In genomic region chr2:77271262-77271661, GRCh38 we compare ENCODE assay signal across 18 cellular contexts.
A peak's percentile ranks its signal among the peaks of the same experiment; 100 is the strongest.
DNase-seq lines count a peak whose midpoint lies in the region; ATAC-seq and TF ChIP-seq lines count a peak whose summit lies in the region.
"Had no signal": no experiment of that assay in that cellular context is flagged by ENCODE, and none has a peak within 500 bp of the region (broad histone marks: within the 10 kb centered on the region; RNA-seq: fewer than 3 reads in every experiment).

No MANE protein-coding gene starts in this region.

- H3K27ac ChIP-seq in trophoblast cell (ENCODE audit: low read depth, low read length) = no peak overlapping the region
- H3K27ac ChIP-seq: 22Rv1, A549, C4-2B had no signal

- no peak for ATAC-seq in activated CD8-positive, alpha-beta T cell treated with anti-CD3 and anti-CD28 coated beads, Interleukin-2, amount 10 ng/mL, durations not matched to agents 7 days and 5 days
- no peak for ATAC-seq in HG02885 (IDR thresholded peaks at IDR 0.05; ENCODE audit: poor library complexity, unreplicated experiment)
- ATAC-seq: A549; CD8-positive, alpha-beta T cell had no signal

- no peak overlapping the region for H3K4me3 Mint-ChIP-seq in chondrocyte (ENCODE audit: unreplicated experiment)
- no peak overlapping the region for H3K4me3 Mint-ChIP-seq in activated CD8-positive, alpha-beta T cell treated with anti-CD3 and anti-CD28 coated beads, Interleukin-2, amount 10 ng/mL, durations not matched to agents 7 days and 5 days
- H3K4me3 Mint-ChIP-seq: B cell; CD4-positive, alpha-beta T cell; CD8-positive, alpha-beta T cell had no signal

- no peaks in the 10 kb centered on the region for H3K79me2 ChIP-seq in trophoblast cell (ENCODE audit: control insufficient read depth, insufficient read depth, low read length, poor library complexity)

- no peak overlapping the region for H3K4me2 ChIP-seq in trophoblast cell (ENCODE audit: low read length)
- H3K4me2 ChIP-seq: A549 had no signal

- no peak overlapping the region for H3K27ac Mint-ChIP-seq in chondrocyte (ENCODE audit: unreplicated experiment)
- no peak overlapping the region for H3K27ac Mint-ChIP-seq in activated CD8-positive, alpha-beta T cell treated with anti-CD3 and anti-CD28 coated beads, Interleukin-2, amount 10 ng/mL, durations not matched to agents 7 days and 5 days
- H3K27ac Mint-ChIP-seq: B cell; CD4-positive, alpha-beta T cell; CD8-positive, alpha-beta T cell had no signal

- H3K14ac ChIP-seq in trophoblast cell (ENCODE audit: low read length) = no peak overlapping the region

- H4K8ac ChIP-seq in trophoblast cell (ENCODE audit: low read depth, low read length) = no peak overlapping the region

- H3K9me3 Mint-ChIP-seq in chondrocyte (ENCODE audit: low read depth) = no peaks in the 10 kb centered on the region
- H3K9me3 Mint-ChIP-seq in activated CD8-positive, alpha-beta T cell treated with anti-CD3 and anti-CD28 coated beads, Interleukin-2, amount 10 ng/mL, durations not matched to agents 7 days and 5 days (ENCODE audit: insufficient read depth) = peaks cover 11% of the 10 kb centered on the region

- H3K36me3 ChIP-seq in trophoblast cell (ENCODE audit: control insufficient read depth in 1 of 2, insufficient read depth in 2 of 2, low read length in 2 of 2) = no peaks in the 10 kb centered on the region
- H3K36me3 ChIP-seq: BLaER1 treated with 17β-estradiol and CSF1 and Interleukin-3, amounts not matched to agents 10 nM and 100 nM had no signal

- H3K4me1 ChIP-seq in trophoblast cell (ENCODE audit: control insufficient read depth in 1 of 2, insufficient read depth in 2 of 2, low read length in 2 of 2) = no peaks in the 10 kb centered on the region
- H3K4me1 ChIP-seq: A549 had no signal

- no peak overlapping the region for H4K12ac ChIP-seq in trophoblast cell (ENCODE audit: low read depth, low read length)

- WGBS in trophoblast cell (ENCODE audit: extremely low coverage, insufficient coverage, insufficient read length) = no CpG with 5 or more reads among the region's 5 CpGs

- no peak overlapping the region for H2BK5ac ChIP-seq in trophoblast cell (ENCODE audit: low read depth, low read length, poor library complexity)

- H3K23ac ChIP-seq in trophoblast cell (ENCODE audit: low read length) = no peak overlapping the region

- H3K18ac ChIP-seq in trophoblast cell (ENCODE audit: low read length) = no peak overlapping the region

- H4K91ac ChIP-seq in trophoblast cell (ENCODE audit: low read depth, low read length) = no peak overlapping the region

- no peak overlapping the region for H2BK120ac ChIP-seq in trophoblast cell (ENCODE audit: insufficient read depth, low read length, poor library complexity)

- CTCF ChIA-PET in activated CD8-positive, alpha-beta T cell treated with anti-CD3 and anti-CD28 coated beads, Interleukin-2, amount 10 ng/mL, durations not matched to agents 7 days and 5 days (lab: Charles Lee) = no interaction called here

- no peaks in the 10 kb centered on the region for H3K36me3 Mint-ChIP-seq in chondrocyte (ENCODE audit: low read depth)
- no peaks in the 10 kb centered on the region for H3K36me3 Mint-ChIP-seq in activated CD8-positive, alpha-beta T cell treated with anti-CD3 and anti-CD28 coated beads, Interleukin-2, amount 10 ng/mL, durations not matched to agents 7 days and 5 days (ENCODE audit: low read depth)
- H3K36me3 Mint-ChIP-seq: CD8-positive, alpha-beta T cell had no signal

- DNase-seq in chondrocyte (ENCODE audit: low spot score) = peak; percentile 67
- DNase-seq in mesenteric fat pad (ENCODE audit: low spot score) = peak; percentile 68
- no peak for DNase-seq in trophoblast cell
- no peak for DNase-seq in activated CD8-positive, alpha-beta T cell treated with anti-CD3 and anti-CD28 coated beads, Interleukin-2, amount 10 ng/mL, durations not matched to agents 7 days and 5 days
- no peak for DNase-seq in KG1 (lab: John Stamatoyannopoulos, UW)
- DNase-seq: AML-193; Caco-2; Calu3; CD4-positive, alpha-beta T cell; CD8-positive, alpha-beta T cell; DMS79 treated with DMSO at 0.1 percent for 48 hours; GF-D8 had no signal

- POLR2A ChIA-PET in activated CD8-positive, alpha-beta T cell treated with anti-CD3 and anti-CD28 coated beads, Interleukin-2, amount 10 ng/mL, durations not matched to agents 7 days and 5 days (lab: Charles Lee) = no interaction called here

- no peaks in the 10 kb centered on the region for H3K27me3 ChIP-seq in trophoblast cell (ENCODE audit: insufficient read depth, low read length)
- H3K27me3 ChIP-seq: BLaER1 treated with 17β-estradiol and CSF1 and Interleukin-3, amounts not matched to agents 10 nM and 100 nM had no signal

- no peak for TF ChIP-seq CTCF in chondrocyte (IDR thresholded peaks at IDR 0.05)

- H2BK12ac ChIP-seq in trophoblast cell (ENCODE audit: low read length) = no peak overlapping the region

- H2AFZ ChIP-seq in trophoblast cell (ENCODE audit: insufficient read depth, low read length, poor library complexity) = no peak overlapping the region

- no peaks in the 10 kb centered on the region for H3K4me1 Mint-ChIP-seq in chondrocyte (ENCODE audit: low read depth)
- H3K4me1 Mint-ChIP-seq in activated CD8-positive, alpha-beta T cell treated with anti-CD3 and anti-CD28 coated beads, Interleukin-2, amount 10 ng/mL, durations not matched to agents 7 days and 5 days (ENCODE audit: low read depth) = no peaks in the 10 kb centered on the region
- H3K4me1 Mint-ChIP-seq: B cell had no signal

- H3K4me3 ChIP-seq in trophoblast cell (ENCODE audit: low read depth, low read length) = peak overlapping the region; percentile 15
- H3K4me3 ChIP-seq: A549; BLaER1 treated with 17β-estradiol and CSF1 and Interleukin-3, amounts not matched to agents 10 nM and 100 nM had no signal

- no peak overlapping the region for H3K4ac ChIP-seq in trophoblast cell (ENCODE audit: low read depth, low read length)

- no peaks in the 10 kb centered on the region for H3K9me3 ChIP-seq in trophoblast cell (ENCODE audit: insufficient read depth, low read depth, low read length)
- H3K9me3 ChIP-seq: A549; BLaER1 treated with 17β-estradiol and CSF1 and Interleukin-3, amounts not matched to agents 10 nM and 100 nM; Caco-2 had no signal

- H2AK5ac ChIP-seq in trophoblast cell (ENCODE audit: low read length) = no peak overlapping the region

- H3K79me1 ChIP-seq in trophoblast cell (ENCODE audit: low read length) = no peaks in the 10 kb centered on the region

- H3K9ac ChIP-seq in trophoblast cell (ENCODE audit: low read length) = no peak overlapping the region
- H3K9ac ChIP-seq: BLaER1 treated with 17β-estradiol and CSF1 and Interleukin-3, amounts not matched to agents 10 nM and 100 nM had no signal

- H3K27me3 Mint-ChIP-seq in chondrocyte (ENCODE audit: low read depth) = peaks cover 7% of the 10 kb centered on the region
- no peaks in the 10 kb centered on the region for H3K27me3 Mint-ChIP-seq in activated CD8-positive, alpha-beta T cell treated with anti-CD3 and anti-CD28 coated beads, Interleukin-2, amount 10 ng/mL, durations not matched to agents 7 days and 5 days (ENCODE audit: low read depth)
- H3K27me3 Mint-ChIP-seq: B cell; CD4-positive, alpha-beta T cell had no signal

Comparison
In these comparisons a context has a peak if more than half of its experiments do, and no peak if none do; other contexts are left out.
1. DNase-seq: peak in chondrocyte (single experiment) and mesenteric fat pad (single experiment); none in trophoblast cell (0 of 2), activated CD8-positive, alpha-beta T cell treated with anti-CD3 and anti-CD28 coated beads, Interleukin-2, amount 10 ng/mL, durations not matched to agents 7 days and 5 days (single experiment) and KG1 (single experiment).